In genomic region chr12:21324551-21324950, GRCh38 we compare ENCODE assay signal across 29 cellular contexts. TPM values are rescaled to one million over a fixed set of nuclear protein-coding genes. Genes with fewer than 3 reads are reported as not detected.
A peak's percentile ranks its signal among the peaks of the same experiment; 100 is the strongest.
DNase-seq lines count a peak whose midpoint lies in the region; ATAC-seq lines count a peak whose summit lies in the region.
"Had no signal": no experiment of that assay in that cellular context is flagged by ENCODE, and none has a peak within 500 bp of the region (broad histone marks: within the 10 kb centered on the region; RNA-seq: fewer than 3 reads in every experiment).

No MANE protein-coding gene starts in this region.

- in situ Hi-C loops in ACHN (cut with HindIII; ENCODE audit: low pct_ligation_motif_present, low pct_unique_long_range_greater_than_20kb, low sequenced_read_pairs), result no loop called here

- no peak overlapping the region for H3K4me3 Mint-ChIP-seq in stimulated activated memory B cell treated with anti-CD40 and anti-IgM and Interleukin-4, amounts not matched to agents 10 μg/mL and 1 μg/mL and 100 μg/mL, for 72 hours
- H3K4me3 Mint-ChIP-seq: activated naive CD8-positive, alpha-beta T cell treated with anti-CD3 and anti-CD28 coated beads, Interleukin-2, amount 50 U/mL, for 24 hours; activated T-cell treated with anti-CD3 and anti-CD28 coated beads, Interleukin-2, amount 50 U/mL, for 24 hours; CD14-positive monocyte; naive B cell had no signal

- H3K27ac Mint-ChIP-seq in stimulated activated memory B cell treated with anti-CD40 and anti-IgM and Interleukin-4, amounts not matched to agents 10 μg/mL and 1 μg/mL and 100 μg/mL, for 72 hours, result no peak overlapping the region
- H3K27ac Mint-ChIP-seq: activated naive CD8-positive, alpha-beta T cell treated with anti-CD3 and anti-CD28 coated beads, Interleukin-2, amount 50 U/mL, for 24 hours; activated T-cell treated with anti-CD3 and anti-CD28 coated beads, Interleukin-2, amount 50 U/mL, for 24 hours; CD14-positive monocyte; naive B cell had no signal

- DNase-seq in iPS-NIHi11 (ENCODE audit: low spot score) (peak; percentile 46), substantia nigra (lab: John Stamatoyannopoulos, UW) (peak in 4 of 49 donors; percentile 3 to 63 (median 20)), EL (no peak), ACHN (no peak)
- DNase-seq: activated CD4-positive, alpha-beta T cell treated with anti-CD3 and anti-CD28 coated beads for 48 hours; activated gamma-delta T cell; activated naive CD8-positive, alpha-beta T cell treated with anti-CD3 and anti-CD28 coated beads, Interleukin-2, amount 50 U/mL, for 24 hours; activated T-cell treated with anti-CD3 and anti-CD28 coated beads, Interleukin-2, amount 50 U/mL, for 24 hours; glutamatergic neuron; GOT3; KG1; mesenchymal stem cell; MG63; naive B cell; NCI-H1417 treated with DMSO at 0.1 percent for 48 hours; NCI-H2081 treated with DMSO at 0.1 percent for 48 hours; NCI-H510A treated with DMSO at 0.1 percent for 48 hours; NK-92 treated with Interleukin-12 subunit alpha and Interleukin-12 subunit beta, amount 100 ng/mL, for 24 hours; occipital lobe; SHP77; stimulated activated naive CD8-positive, alpha-beta T cell treated with anti-CD3 and anti-CD28 coated beads, Interleukin-15, Interleukin-2, amounts not matched to agents 100 U/mL and 50 U/mL, for 24 hours; tibial artery had no signal

- peak overlapping the region; percentile 7; the same call in 1 of the 2 replicates for H3K4me3 ChIP-seq in HUES64 (ENCODE audit: low read length)
- H3K4me3 ChIP-seq: MG63, tibial artery had no signal

- no peak for ATAC-seq in GM18909 (IDR thresholded peaks at IDR 0.05; ENCODE audit: poor library complexity, unreplicated experiment)
- no peak for ATAC-seq in stimulated activated memory B cell treated with anti-CD40 and anti-IgM and Interleukin-4, amounts not matched to agents 10 μg/mL and 1 μg/mL and 100 μg/mL, for 72 hours
- ATAC-seq: activated naive CD8-positive, alpha-beta T cell treated with anti-CD3 and anti-CD28 coated beads, Interleukin-2, amount 50 U/mL, for 24 hours; Panc1; stimulated activated naive CD8-positive, alpha-beta T cell treated with anti-CD3 and anti-CD28 coated beads, Interleukin-15, Interleukin-2, amounts not matched to agents 100 U/mL and 50 U/mL, for 24 hours had no signal

- peaks cover 16% of the 10 kb centered on the region for H3K9me3 Mint-ChIP-seq in stimulated activated memory B cell treated with anti-CD40 and anti-IgM and Interleukin-4, amounts not matched to agents 10 μg/mL and 1 μg/mL and 100 μg/mL, for 72 hours

- no peaks in the 10 kb centered on the region for H3K36me3 Mint-ChIP-seq in stimulated activated memory B cell treated with anti-CD40 and anti-IgM and Interleukin-4, amounts not matched to agents 10 μg/mL and 1 μg/mL and 100 μg/mL, for 72 hours
- H3K36me3 Mint-ChIP-seq: CD14-positive monocyte had no signal

- H3K27ac ChIP-seq in HUES64 (ENCODE audit: low read depth, low read length), result peak overlapping the region; percentile 87
- H3K27ac ChIP-seq in cingulate gyrus (ENCODE audit: low read depth, low read length), result peak overlapping the region; percentile 97
- H3K27ac ChIP-seq in substantia nigra (ENCODE audit: low read depth, low read length, poor library complexity, severe bottlenecking), result peak overlapping the region; percentile 92
- H3K27ac ChIP-seq: epithelial cell of prostate, tibial artery had no signal

- peak overlapping the region; percentile 2; the same call in 1 of the 2 replicates for H3K9ac ChIP-seq in HUES64 (ENCODE audit: low read depth, low read length)

- no peaks in the 10 kb centered on the region for H3K4me1 Mint-ChIP-seq in stimulated activated memory B cell treated with anti-CD40 and anti-IgM and Interleukin-4, amounts not matched to agents 10 μg/mL and 1 μg/mL and 100 μg/mL, for 72 hours
- H3K4me1 Mint-ChIP-seq: activated naive CD8-positive, alpha-beta T cell treated with anti-CD3 and anti-CD28 coated beads, Interleukin-2, amount 50 U/mL, for 24 hours; CD14-positive monocyte; naive B cell had no signal

- H3K4me1 ChIP-seq in HUES64 (ENCODE audit: insufficient read depth, low read length), result peaks cover 22% of the 10 kb centered on the region
- H3K4me1 ChIP-seq: tibial artery had no signal

- 33% methylated on average over 1 of the region's 1 CpG for WGBS in HUES64

- H3K27me3 ChIP-seq in HUES64 (ENCODE audit: insufficient read depth, low read length), result no peaks in the 10 kb centered on the region
- H3K27me3 ChIP-seq: MG63, tibial artery had no signal

- peaks cover 6% of the 10 kb centered on the region for H3K36me3 ChIP-seq in HUES64 (ENCODE audit: insufficient read depth, low read length)
- H3K36me3 ChIP-seq: MG63, tibial artery had no signal

- no peaks in the 10 kb centered on the region for H3K27me3 Mint-ChIP-seq in stimulated activated memory B cell treated with anti-CD40 and anti-IgM and Interleukin-4, amounts not matched to agents 10 μg/mL and 1 μg/mL and 100 μg/mL, for 72 hours
- H3K27me3 Mint-ChIP-seq: activated naive CD8-positive, alpha-beta T cell treated with anti-CD3 and anti-CD28 coated beads, Interleukin-2, amount 50 U/mL, for 24 hours; naive B cell had no signal

- H3K9me3 ChIP-seq in HUES64 (ENCODE audit: insufficient read depth, low read depth, low read length), result peaks cover 47% of the 10 kb centered on the region
- H3K9me3 ChIP-seq: MG63 had no signal

RNA-seq across cellular contexts. Expression of gene SLCO1A2, which starts 10.2 kb away (rescaled TPM):
- polyA plus RNA-seq in HUES64 (2013, experiment 1 of 2), result 3.5 TPM
- polyA plus RNA-seq in HUES64 (2013, experiment 2 of 2), result 5.1 TPM
- polyA plus RNA-seq: CD14-positive monocyte had no signal

RNA-seq across cellular contexts. Expression of gene IAPP, which starts 48.2 kb away (rescaled TPM):
- polyA plus RNA-seq in HUES64 (2013, experiment 1 of 2), result not detected
- not detected for polyA plus RNA-seq in HUES64 (2013, experiment 2 of 2)
- polyA plus RNA-seq: CD14-positive monocyte had no signal
